Comparison of ENCODE assay signal across 8 cellular contexts in the genomic region with DNA sequence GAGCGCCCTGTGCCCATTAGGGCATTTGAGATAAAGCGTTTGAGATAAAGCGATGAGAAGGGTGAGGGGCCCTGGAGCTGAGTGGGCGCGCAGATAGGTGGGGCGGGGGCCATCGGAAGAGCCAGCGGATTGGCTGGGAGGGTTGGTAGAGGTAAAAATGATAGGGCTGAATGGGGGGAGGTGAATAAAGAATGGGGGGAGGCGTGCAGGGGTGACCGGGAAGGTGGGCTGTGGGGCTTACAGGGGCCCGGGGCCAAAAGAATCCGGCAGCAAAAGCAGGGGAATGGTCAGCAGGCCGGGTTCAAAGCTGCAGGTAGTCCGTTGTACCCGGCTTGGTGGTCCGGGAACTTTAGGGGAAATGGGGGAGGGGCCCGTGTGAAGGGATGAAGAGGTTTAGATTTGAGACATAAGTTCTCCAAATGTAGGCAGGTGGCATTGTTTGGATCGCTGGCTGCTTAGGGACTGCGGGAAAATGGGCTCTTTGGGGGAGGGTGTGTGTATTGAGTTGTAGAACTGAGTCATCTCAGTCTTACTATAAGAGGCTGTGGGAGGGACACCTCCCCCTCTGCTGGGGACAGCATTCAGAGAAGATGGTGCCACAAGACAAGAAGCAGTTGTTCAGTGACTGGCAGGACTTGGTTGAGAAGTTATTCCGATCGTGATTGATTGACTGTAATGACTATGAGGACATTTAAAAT. TPM values are rescaled to one million over a fixed set of nuclear protein-coding genes. Genes with fewer than 3 reads are reported as not detected.
A peak's percentile ranks its signal among the peaks of the same experiment; 100 is the strongest.
DNase-seq lines count a peak whose midpoint lies in the region; ATAC-seq and TF ChIP-seq lines count a peak whose summit lies in the region.

No MANE protein-coding gene starts in this region.

- no peaks in the 10 kb centered on the region; the same call in 1 of the 2 replicates for H3K27me3 ChIP-seq in MG63

- H3K4me3 ChIP-seq in MG63 (peak overlapping the region; percentile 89), coronary artery (peak overlapping the region; percentile 84)

- ATAC-seq in GM21717 (IDR thresholded peaks at IDR 0.05; ENCODE audit: unreplicated experiment), result peak; percentile 39

- H3K9me3 ChIP-seq in MG63, result no peaks in the 10 kb centered on the region

- no peaks in the 10 kb centered on the region for H3K36me3 Mint-ChIP-seq in mesothelial cell of epicardium

- H3K4me3 Mint-ChIP-seq in mesothelial cell of epicardium, result peak overlapping the region; percentile 88

- DNase-seq in EL, result peak; percentile 57
- DNase-seq in MG63, result peak; percentile 38
- DNase-seq in activated CD4-positive, alpha-beta T cell treated with anti-CD3 and anti-CD28 coated beads for 24 hours (ENCODE audit: low read depth in 2 of 2), result peak; percentile 53 to 55
- peak; percentile 75 for DNase-seq in coronary artery (ENCODE audit: low spot score)
- DNase-seq in mesothelial cell of epicardium (ENCODE audit: low spot score in 2 of 2, unreplicated experiment in 2 of 2), result peak in 1 of 2 experiments; percentile 45
- peak; percentile 54 for DNase-seq in stimulated activated CD8-positive, alpha-beta memory T cell treated with anti-CD3 and anti-CD28 coated beads, Interleukin-4, amount 100 ng/mL, for 24 hours (ENCODE audit: low read depth)
- no peak for DNase-seq in amniotic stem cell (lab: John Stamatoyannopoulos, UW)

- H3K4me1 Mint-ChIP-seq in mesothelial cell of epicardium, result peaks cover 52% of the 10 kb centered on the region

- H3K9me3 Mint-ChIP-seq in mesothelial cell of epicardium, result no peaks in the 10 kb centered on the region

- peaks cover 11% of the 10 kb centered on the region for H3K27me3 Mint-ChIP-seq in mesothelial cell of epicardium (ENCODE audit: low read depth)

- H3K27ac ChIP-seq in coronary artery, result peak overlapping the region; percentile 69 to 80

- peaks cover 8% of the 10 kb centered on the region for H3K36me3 ChIP-seq in MG63

- TF ChIP-seq CTCF in coronary artery (IDR thresholded peaks at IDR 0.05), result no peak
- TF ChIP-seq CTCF in mesothelial cell of epicardium (IDR thresholded peaks at IDR 0.05; ENCODE audit: unreplicated experiment), result no peak

- H3K27ac Mint-ChIP-seq in mesothelial cell of epicardium, result peak overlapping the region; percentile 80

RNA-seq across cellular contexts. Expression of a gene that starts 0.6 kb away (rescaled TPM):
- total RNA-seq in MG63 (2014; rRNA removed; shearing (Covaris generic); ENCODE audit: low replicate concordance), result 0.10 and 1.3 TPM in 2 replicates
- 18.0 to 22.1 TPM (median 19.6 TPM) in 3 replicates for total RNA-seq in mesothelial cell of epicardium
